In genomic region chr3:163951397-163951987, GRCh38 we compare ENCODE assay signal across 14 cellular contexts.
DNase-seq lines count a peak whose midpoint lies in the region; ATAC-seq, FAIRE-seq and TF ChIP-seq lines count a peak whose summit lies in the region.
"Had no signal": no experiment of that assay in that cellular context is flagged by ENCODE, and none has a peak within 500 bp of the region (broad histone marks: within the 10 kb centered on the region; RNA-seq: fewer than 3 reads in every experiment).

No MANE protein-coding gene starts in this region.

- H3K27me3 ChIP-seq in dorsolateral prefrontal cortex (no peaks in the 10 kb centered on the region), small intestine (ENCODE audit: control insufficient read depth in 2 of 2, insufficient read depth in 2 of 2, low read length in 2 of 2) (no peaks in the 10 kb centered on the region)
- H3K27me3 ChIP-seq: gastroesophageal sphincter had no signal

- no peak overlapping the region for H3K27ac ChIP-seq in dorsolateral prefrontal cortex
- no peak overlapping the region for H3K27ac ChIP-seq in small intestine (ENCODE audit: low read depth in 1 of 2, low read length in 1 of 2)
- H3K27ac ChIP-seq: gastroesophageal sphincter, HL-60 had no signal

- TF ChIP-seq CTCF in dorsolateral prefrontal cortex (IDR thresholded peaks at IDR 0.05 in 54 of 56, conservative IDR thresholded peaks at IDR 0.05 in 2 of 56; ENCODE audit: low read depth in 1 of 56, partially characterized antibody in 56 of 56) = peak in 52 of 56 donors; percentile 20 to 59 (median 39)

- no peaks in the 10 kb centered on the region for H3K36me3 Mint-ChIP-seq in immature natural killer cell
- H3K36me3 Mint-ChIP-seq: naive B cell had no signal

- H3K4me1 ChIP-seq in small intestine (ENCODE audit: control insufficient read depth in 2 of 2, insufficient read depth in 1 of 2, low read depth in 1 of 2, low read length in 1 of 2) = no peaks in the 10 kb centered on the region
- H3K4me1 ChIP-seq: gastroesophageal sphincter had no signal

- FAIRE-seq in small intestine (lab: Jason Lieb, UNC) = peak; percentile 19

- no peaks in the 10 kb centered on the region for H3K36me3 ChIP-seq in small intestine (ENCODE audit: control insufficient read depth in 2 of 2, insufficient read depth in 2 of 2, low read length in 2 of 2)
- H3K36me3 ChIP-seq: gastroesophageal sphincter had no signal

- H3K27ac Mint-ChIP-seq in immature natural killer cell = no peak overlapping the region
- H3K27ac Mint-ChIP-seq: activated CD8-positive, alpha-beta T cell treated with anti-CD3 and anti-CD28 coated beads, Interleukin-2, amount 10 ng/mL, durations not matched to agents 7 days and 5 days; naive B cell had no signal

- no peaks in the 10 kb centered on the region for H3K4me1 Mint-ChIP-seq in immature natural killer cell
- H3K4me1 Mint-ChIP-seq: naive B cell had no signal

- no peak overlapping the region for H3K4me3 ChIP-seq in dorsolateral prefrontal cortex
- no peak overlapping the region for H3K4me3 ChIP-seq in small intestine (ENCODE audit: low read depth in 1 of 2, low read length in 2 of 2)
- H3K4me3 ChIP-seq: gastroesophageal sphincter had no signal

- no peaks in the 10 kb centered on the region for H3K27me3 Mint-ChIP-seq in immature natural killer cell (ENCODE audit: low read depth in 3 of 3)
- H3K27me3 Mint-ChIP-seq: naive B cell had no signal

- WGBS in small intestine, 3 donors = 6 to 25% (median 23%) methylated on average over 2 of the region's 2 CpGs

- intact Hi-C loops in dorsolateral prefrontal cortex (cut with DNase I) = no loop called here

- DNase-seq in NCI-H82 (lab: John Stamatoyannopoulos, UW) = peak; percentile 56
- no peak for DNase-seq in NCI-H82 treated with DMSO at 0.1 percent for 48 hours (lab: John Stamatoyannopoulos, UW; ENCODE audit: unreplicated experiment)
- DNase-seq in NCI-H69 (lab: John Stamatoyannopoulos, UW) = peak; percentile 14
- DNase-seq in dorsolateral prefrontal cortex = no peak
- peak; percentile 1 for DNase-seq in small intestine
- no peak for DNase-seq in cortex of kidney (lab: John Stamatoyannopoulos, UW)
- DNase-seq in immature natural killer cell = no peak
- DNase-seq: activated CD8-positive, alpha-beta T cell treated with anti-CD3 and anti-CD28 coated beads, Interleukin-2, amount 10 ng/mL, durations not matched to agents 7 days and 5 days; aorta; naive B cell; NK-92 treated with Interleukin-12 subunit alpha and Interleukin-12 subunit beta, amount 100 ng/mL, for 24 hours had no signal

- H3K9me3 ChIP-seq in small intestine (ENCODE audit: control insufficient read depth, low read depth) = no peaks in the 10 kb centered on the region
- H3K9me3 ChIP-seq: gastroesophageal sphincter had no signal

- H3K9me3 Mint-ChIP-seq in immature natural killer cell = peaks cover 0 to 16% (median 9%) of the 10 kb centered on the region in 6 donors

- H3K4me3 Mint-ChIP-seq in immature natural killer cell = no peak overlapping the region
- H3K4me3 Mint-ChIP-seq: activated CD8-positive, alpha-beta T cell treated with anti-CD3 and anti-CD28 coated beads, Interleukin-2, amount 10 ng/mL, durations not matched to agents 7 days and 5 days; naive B cell had no signal

- ATAC-seq in HG02870 (IDR thresholded peaks at IDR 0.05; ENCODE audit: unreplicated experiment) = no peak
- ATAC-seq: activated CD8-positive, alpha-beta T cell treated with anti-CD3 and anti-CD28 coated beads, Interleukin-2, amount 10 ng/mL, durations not matched to agents 7 days and 5 days; gastroesophageal sphincter had no signal

Comparison
In these comparisons a context has a peak if more than half of its experiments do, and no peak if none do; other contexts are left out.
1. DNase-seq: peak in NCI-H82 (single experiment), NCI-H69 (single experiment) and small intestine (single experiment); none in NCI-H82 treated with DMSO at 0.1 percent for 48 hours (single experiment), dorsolateral prefrontal cortex (0 of 10), cortex of kidney (single experiment) and immature natural killer cell (0 of 3).